ENCODE assay signal across 24 cellular contexts in genomic region chr14:95889236-95889979, GRCh38. TPM values are rescaled to one million over a fixed set of nuclear protein-coding genes. Genes with fewer than 3 reads are reported as not detected.
A peak's percentile ranks its signal among the peaks of the same experiment; 100 is the strongest.
DNase-seq lines count a peak whose midpoint lies in the region; ATAC-seq and TF ChIP-seq lines count a peak whose summit lies in the region.
"Had no signal": no experiment of that assay in that cellular context is flagged by ENCODE, and none has a peak within 500 bp of the region (broad histone marks: within the 10 kb centered on the region; RNA-seq: fewer than 3 reads in every experiment).

No MANE protein-coding gene starts in this region.

- no peak for TF ChIP-seq POLR2A in thyroid gland (IDR thresholded peaks at IDR 0.05)

- peak; percentile 60 for DNase-seq in NCI-H2029 (lab: John Stamatoyannopoulos, UW)
- DNase-seq in NCI-H2029 treated with DMSO at 0.1 percent for 48 hours (lab: John Stamatoyannopoulos, UW), result no peak
- DNase-seq in MM.1S, result peak; percentile 35
- no peak for DNase-seq in activated B cell treated with CpG ODN at 0.5 μM for 24 hours
- DNase-seq in thyroid gland, result peak; percentile 81 to 84
- no peak for DNase-seq in GM23248
- no peak for DNase-seq in dorsolateral prefrontal cortex
- DNase-seq: activated CD4-positive, alpha-beta T cell treated with anti-CD3 and anti-CD28 coated beads, Interleukin-2, amount 50 U/mL, for 4 hours; activated naive CD4-positive, alpha-beta T cell treated with Interleukin-2 at 50 U/mL for 16 hours; adrenal gland; body of pancreas; CD4-positive, alpha-beta T cell; HFFc6; left ventricle myocardium superior; NCI-H2081; NCI-H345; NCI-H82; PC-3; stimulated activated naive CD4-positive, alpha-beta T cell treated with Interleukin-2 at 50 U/mL for 16 hours had no signal

- POLR2A ChIA-PET in activated B cell treated with CpG ODN at 0.5 μM for 24 hours (lab: Charles Lee), result no interaction called here

- ATAC-seq in activated B cell treated with CpG ODN at 0.5 μM for 24 hours (ENCODE audit: low read depth) (peak; percentile 21), HG02884 (IDR thresholded peaks at IDR 0.05; ENCODE audit: unreplicated experiment) (no peak)
- ATAC-seq: body of pancreas, gastroesophageal sphincter, left ventricle myocardium superior, PC-3 had no signal

- H3K4me1 ChIP-seq in MM.1S (ENCODE audit: low read length) (no peaks in the 10 kb centered on the region), thyroid gland (peaks cover 10 to 15% of the 10 kb centered on the region in 2 donors), GM23248 (ENCODE audit: insufficient read depth) (peaks cover 10% of the 10 kb centered on the region)
- H3K4me1 ChIP-seq: adrenal gland, gastroesophageal sphincter had no signal

- H3K79me2 ChIP-seq in MM.1S (ENCODE audit: low read length) (no peaks in the 10 kb centered on the region), GM23248 (ENCODE audit: insufficient read depth) (no peaks in the 10 kb centered on the region)

- H3K27me3 ChIP-seq in MM.1S (replicated peaks; ENCODE audit: insufficient read depth, low read length) (no peaks in the 10 kb centered on the region), thyroid gland (no peaks in the 10 kb centered on the region), GM23248 (replicated peaks; ENCODE audit: insufficient read depth) (0 out of 2 replicates have a peak, but pooled peaks cover 6% of the 10 kb centered on the region), dorsolateral prefrontal cortex (peaks cover 0 to 11% (median 0%) of the 10 kb centered on the region in 45 donors)
- H3K27me3 ChIP-seq: adrenal gland, body of pancreas had no signal

- H3K27ac ChIP-seq in MM.1S (ENCODE audit: low read length), result peak overlapping the region; percentile 29; the same call in 1 of the 2 replicates
- H3K27ac ChIP-seq in thyroid gland, result peak overlapping the region in 1 of 3 donors; percentile 74
- no peak overlapping the region for H3K27ac ChIP-seq in GM23248
- no peak overlapping the region for H3K27ac ChIP-seq in dorsolateral prefrontal cortex
- H3K27ac ChIP-seq: 22Rv1, adrenal gland, body of pancreas, gastroesophageal sphincter had no signal

- H3K9me3 Mint-ChIP-seq in activated B cell treated with CpG ODN at 0.5 μM for 24 hours, result no peaks in the 10 kb centered on the region
- H3K9me3 Mint-ChIP-seq: CD4-positive, alpha-beta T cell; HFFc6 had no signal

- H3F3A ChIP-seq in MM.1S (ENCODE audit: insufficient read depth, low read length), result no peaks in the 10 kb centered on the region
- H3F3A ChIP-seq in GM23248 (ENCODE audit: insufficient read depth), result peaks cover 8% of the 10 kb centered on the region

- H3K9me2 ChIP-seq in MM.1S (replicated peaks; ENCODE audit: insufficient read depth, low read length), result no peaks in the 10 kb centered on the region
- no peaks in the 10 kb centered on the region for H3K9me2 ChIP-seq in GM23248 (ENCODE audit: insufficient read depth)

- H3K4me2 ChIP-seq in MM.1S (ENCODE audit: low read depth, low read length) (peak overlapping the region; percentile 50; the same call in 1 of the 2 replicates), GM23248 (ENCODE audit: unreplicated experiment) (no peak overlapping the region)

- peak overlapping the region; percentile 32 for H3K4me3 Mint-ChIP-seq in activated B cell treated with CpG ODN at 0.5 μM for 24 hours
- H3K4me3 Mint-ChIP-seq: CD4-positive, alpha-beta T cell; HFFc6 had no signal

- TF ChIP-seq CTCF in MM.1S (IDR thresholded peaks at IDR 0.05; ENCODE audit: low read length) (no peak), activated B cell treated with CpG ODN at 0.5 μM for 24 hours (IDR thresholded peaks at IDR 0.05) (no peak), thyroid gland (IDR thresholded peaks at IDR 0.05) (no peak), dorsolateral prefrontal cortex (IDR thresholded peaks at IDR 0.05 in 54 of 56, conservative IDR thresholded peaks at IDR 0.05 in 2 of 56; ENCODE audit: low read depth in 1 of 56, partially characterized antibody in 56 of 56) (no peak)

- in situ Hi-C loops in GM23248 (cut with MboI), result no loop called here

- CTCF ChIA-PET in activated B cell treated with CpG ODN at 0.5 μM for 24 hours (lab: Charles Lee), result no interaction called here

- H4K20me1 ChIP-seq in MM.1S (ENCODE audit: insufficient read depth, low read length), result no peaks in the 10 kb centered on the region
- H4K20me1 ChIP-seq in GM23248 (ENCODE audit: insufficient read depth), result no peaks in the 10 kb centered on the region

- H3K27me3 Mint-ChIP-seq in activated B cell treated with CpG ODN at 0.5 μM for 24 hours, result peaks cover 5% of the 10 kb centered on the region

- 26 to 43% methylated on average over 10 to 11 of the region's 11 CpGs for WGBS in thyroid gland, 2 donors
- WGBS in GM23248 (ENCODE audit: low coverage in 1 of 2, low lambda C conversion rate in 2 of 2, missing lambda C conversion rate in 2 of 2), 2 experiments, result 59 to 62% methylated on average over 9 to 11 of the region's 11 CpGs

- H3K4me3 ChIP-seq in MM.1S (ENCODE audit: low read length), result no peak overlapping the region
- H3K4me3 ChIP-seq in thyroid gland (replicated peaks in 1 of 3), result no peak overlapping the region
- H3K4me3 ChIP-seq in GM23248, result no peak overlapping the region
- no peak overlapping the region for H3K4me3 ChIP-seq in dorsolateral prefrontal cortex
- H3K4me3 ChIP-seq: adrenal gland, body of pancreas, gastroesophageal sphincter had no signal

- H2AFZ ChIP-seq in MM.1S (ENCODE audit: low read length) (0 out of 2 replicates have a peak overlapping the region, but pooled peaks have one; percentile 11), GM23248 (no peak overlapping the region)

- no peak overlapping the region for H3K9ac ChIP-seq in MM.1S (ENCODE audit: low read length)
- no peak overlapping the region for H3K9ac ChIP-seq in GM23248

- peak overlapping the region; percentile 59 for H3K27ac Mint-ChIP-seq in activated B cell treated with CpG ODN at 0.5 μM for 24 hours
- H3K27ac Mint-ChIP-seq: CD4-positive, alpha-beta T cell; HFFc6 had no signal

- H3K36me3 ChIP-seq in MM.1S (replicated peaks; ENCODE audit: insufficient read depth, low read length), result no peaks in the 10 kb centered on the region
- H3K36me3 ChIP-seq in thyroid gland, result no peaks in the 10 kb centered on the region
- H3K36me3 ChIP-seq in GM23248 (ENCODE audit: low read depth), result no peaks in the 10 kb centered on the region
- H3K36me3 ChIP-seq: adrenal gland, gastroesophageal sphincter had no signal

- H3K36me3 Mint-ChIP-seq in activated B cell treated with CpG ODN at 0.5 μM for 24 hours (ENCODE audit: low read depth), result no peaks in the 10 kb centered on the region

- H3K9me3 ChIP-seq in MM.1S (replicated peaks; ENCODE audit: insufficient read depth, low read length) (no peaks in the 10 kb centered on the region), thyroid gland (no peaks in the 10 kb centered on the region), GM23248 (ENCODE audit: low read depth) (no peaks in the 10 kb centered on the region)
- H3K9me3 ChIP-seq: adrenal gland, body of pancreas, gastroesophageal sphincter had no signal

- peaks cover 9% of the 10 kb centered on the region for H3K4me1 Mint-ChIP-seq in activated B cell treated with CpG ODN at 0.5 μM for 24 hours

- intact Hi-C loops in activated B cell treated with CpG ODN at 0.5 μM for 24 hours (cut with micrococcal nuclease), result no loop called here
- intact Hi-C loops in thyroid gland (cut with DNase I), result no loop called here
- intact Hi-C loops in dorsolateral prefrontal cortex (cut with DNase I), result no loop called here

RNA-seq across cellular contexts. Expression of gene TUNAR, which starts 12.8 kb away (rescaled TPM):
- total RNA-seq in activated B cell treated with CpG ODN at 0.5 μM for 24 hours (0.40 and 0.61 TPM in 2 replicates), thyroid gland (under 1 TPM in 1 of 4 donors, not detected in 3; 0.44 TPM), dorsolateral prefrontal cortex (10 to 100 TPM in 95 of 120 experiments, 1 to 10 TPM in 25; 1.8 to 42.9 (median 14.1) TPM)
- total RNA-seq in GM23248 (2014; rRNA removed; shearing (Covaris generic)), result not detected in 2 replicates
- polyA plus RNA-seq in GM23248 (2016; fragmentation: Nextera tagmentation; extraction: Ambion mirVana), result not detected in 2 replicates
- total RNA-seq: adrenal gland; CD4-positive, alpha-beta T cell; endothelial cell of umbilical vein; fibroblast of lung; HFFc6; left ventricle myocardium superior; PC-3 had no signal
- polyA plus RNA-seq: adrenal gland, endothelial cell of umbilical vein, fibroblast of lung had no signal

Comparison
In these comparisons a context has a peak if more than half of its experiments do, and no peak if none do; other contexts are left out.
1. DNase-seq: peak in NCI-H2029 (single experiment), MM.1S (single experiment) and thyroid gland (2 of 2); none in NCI-H2029 treated with DMSO at 0.1 percent for 48 hours (single experiment), activated B cell treated with CpG ODN at 0.5 μM for 24 hours (single experiment), GM23248 (single experiment) and dorsolateral prefrontal cortex (0 of 10).